ENCODE assay signal across 15 cellular contexts in genomic region chr2:129747500-129748125, GRCh38.
DNase-seq lines count a peak whose midpoint lies in the region; ATAC-seq and TF ChIP-seq lines count a peak whose summit lies in the region.
"Had no signal": no experiment of that assay in that cellular context is flagged by ENCODE, and none has a peak within 500 bp of the region (broad histone marks: within the 10 kb centered on the region; RNA-seq: fewer than 3 reads in every experiment).

No MANE protein-coding gene starts in this region.

- ATAC-seq in Right ventricle myocardium superior (ENCODE audit: poor library complexity) (peak; percentile 71), esophagus mucosa (peak; percentile 68), GM21786 (IDR thresholded peaks at IDR 0.05; ENCODE audit: unreplicated experiment) (no peak)

- 87 to 93% (median 89%) methylated on average over 6 of the region's 6 CpGs; no CpG with 5 or more reads in 1 of the 5 donors for WGBS in spleen, 5 donors

- no peaks in the 10 kb centered on the region for H3K4me1 ChIP-seq in spleen

- H3K36me3 ChIP-seq in MG63, result no peaks in the 10 kb centered on the region
- no peaks in the 10 kb centered on the region for H3K36me3 ChIP-seq in spleen

- TF ChIP-seq CTCF in spleen (IDR thresholded peaks at IDR 0.05 in 8 of 11, conservative IDR thresholded peaks at IDR 0.05 in 3 of 11), result no peak

- H3K4me3 ChIP-seq in MG63, result no peak overlapping the region
- H3K4me3 ChIP-seq in spleen, result no peak overlapping the region

- intact Hi-C loops in Right ventricle myocardium superior (cut with DNase I), result no loop called here
- intact Hi-C loops in cardiac septum (cut with DNase I), result no loop called here
- intact Hi-C loops in spleen (cut with DNase I; ENCODE audit: low total_unique reads), result no loop called here

- no peak for TF ChIP-seq POLR2A in spleen (IDR thresholded peaks at IDR 0.05)

- H3K9me3 ChIP-seq in MG63 (no peaks in the 10 kb centered on the region), spleen (peaks cover 0 to 7% (median 0%) of the 10 kb centered on the region in 8 donors)

- H3K27ac ChIP-seq in spleen, result no peak overlapping the region

- no peak for DNase-seq in Right ventricle myocardium superior
- no peak for DNase-seq in cardiac septum (ENCODE audit: low spot score)
- peak; percentile 9 for DNase-seq in MG63
- DNase-seq in spleen, result peak; percentile 33
- DNase-seq in NCI-H1417 (lab: John Stamatoyannopoulos, UW), result no peak
- no peak for DNase-seq in stimulated activated CD4-positive, alpha-beta T cell treated with anti-CD3 and anti-CD28 coated beads, Interleukin-1b, Interleukin-23, amount 100 ng/mL, for 48 hours
- DNase-seq: 8988T; AML-193; Calu3; CD4-positive, alpha-beta T cell; DMS 273 treated with DMSO at 0.1 percent for 48 hours; HCEC 1CT; HFFc6 had no signal

- no peaks in the 10 kb centered on the region for H3K27me3 ChIP-seq in MG63
- no peaks in the 10 kb centered on the region for H3K27me3 ChIP-seq in spleen (replicated peaks in 1 of 7)

Comparison
In these comparisons a context has a peak if more than half of its experiments do, and no peak if none do; other contexts are left out.
1. DNase-seq: peak in MG63 (single experiment) and spleen (single experiment); none in Right ventricle myocardium superior (single experiment), cardiac septum (single experiment), NCI-H1417 (0 of 3) and stimulated activated CD4-positive, alpha-beta T cell treated with anti-CD3 and anti-CD28 coated beads, Interleukin-1b, Interleukin-23, amount 100 ng/mL, for 48 hours (single experiment).